16 cellular contexts compared by ENCODE assay signal in genomic region chr4:158018090-158018808, GRCh38.
DNase-seq lines count a peak whose midpoint lies in the region; ATAC-seq and TF ChIP-seq lines count a peak whose summit lies in the region.
"Had no signal": no experiment of that assay in that cellular context is flagged by ENCODE, and none has a peak within 500 bp of the region (broad histone marks: within the 10 kb centered on the region; RNA-seq: fewer than 3 reads in every experiment).

No MANE protein-coding gene starts in this region.

- no peaks in the 10 kb centered on the region for H3K36me3 Mint-ChIP-seq in type B pancreatic cell
- H3K36me3 Mint-ChIP-seq in T-cell, result no peaks in the 10 kb centered on the region
- H3K36me3 Mint-ChIP-seq: CD8-positive, alpha-beta T cell had no signal

- CTCF ChIA-PET in T-cell (lab: Charles Lee), result no interaction called here

- H3K27ac Mint-ChIP-seq in type B pancreatic cell, result peak overlapping the region; percentile 14
- no peak overlapping the region for H3K27ac Mint-ChIP-seq in T-cell
- H3K27ac Mint-ChIP-seq: activated CD8-positive, alpha-beta T cell treated with anti-CD3 and anti-CD28 coated beads for 36 hours; CD8-positive, alpha-beta T cell had no signal

- H3K4me3 Mint-ChIP-seq in type B pancreatic cell (peak overlapping the region; percentile 22), T-cell (no peak overlapping the region)
- H3K4me3 Mint-ChIP-seq: activated CD8-positive, alpha-beta T cell treated with anti-CD3 and anti-CD28 coated beads for 36 hours; CD8-positive, alpha-beta T cell had no signal

- H3K4me3 ChIP-seq in left ventricle myocardium inferior (no peak overlapping the region), fibroblast of mammary gland (ENCODE audit: control insufficient read depth, low read depth, low read length) (no peak overlapping the region), sigmoid colon (no peak overlapping the region)
- H3K4me3 ChIP-seq: GM12878, HAP-1, suprapubic skin had no signal

- no peak for TF ChIP-seq POLR2A in sigmoid colon (IDR thresholded peaks at IDR 0.05)

- H3K27ac ChIP-seq in left ventricle myocardium inferior (replicated peaks) (peak overlapping the region; percentile 30), sigmoid colon (peak overlapping the region in 2 of 4 donors; percentile 79 to 84)
- H3K27ac ChIP-seq: suprapubic skin had no signal

- H3K27me3 Mint-ChIP-seq in type B pancreatic cell, result peaks cover 8% of the 10 kb centered on the region
- no peaks in the 10 kb centered on the region for H3K27me3 Mint-ChIP-seq in T-cell

- TF ChIP-seq CTCF in left ventricle myocardium inferior (IDR thresholded peaks at IDR 0.05; ENCODE audit: borderline replicate concordance) (no peak), fibroblast of mammary gland (conservative IDR thresholded peaks at IDR 0.05; ENCODE audit: control insufficient read depth, insufficient read depth, low read depth, low read length) (no peak), type B pancreatic cell (conservative IDR thresholded peaks at IDR 0.05) (no peak), sigmoid colon (IDR thresholded peaks at IDR 0.05) (no peak)

- DNase-seq in left ventricle myocardium inferior (no peak), cardiac septum (ENCODE audit: low spot score) (no peak), RPMI7951 (ENCODE audit: low read depth) (peak; percentile 49), fibroblast of mammary gland (ENCODE audit: low read depth) (peak; percentile 44), type B pancreatic cell (ENCODE audit: extremely low spot score, unreplicated experiment) (no peak), NCI-H128 (lab: John Stamatoyannopoulos, UW; ENCODE audit: unreplicated experiment) (no peak), T-cell (no peak), sigmoid colon (no peak)
- DNase-seq: activated CD8-positive, alpha-beta T cell treated with anti-CD3 and anti-CD28 coated beads for 36 hours; CD8-positive, alpha-beta T cell; EL; NCI-H524 treated with DMSO at 0.1 percent for 48 hours; T1000 had no signal

- peaks cover 38% of the 10 kb centered on the region for H3K4me1 Mint-ChIP-seq in type B pancreatic cell (ENCODE audit: unreplicated experiment)
- no peaks in the 10 kb centered on the region for H3K4me1 Mint-ChIP-seq in T-cell

- H3K9me3 ChIP-seq in left ventricle myocardium inferior (replicated peaks) (no peaks in the 10 kb centered on the region), sigmoid colon (no peaks in the 10 kb centered on the region)
- H3K9me3 ChIP-seq: HAP-1, suprapubic skin had no signal

- H3K36me3 ChIP-seq in left ventricle myocardium inferior (no peaks in the 10 kb centered on the region), sigmoid colon (no peaks in the 10 kb centered on the region)
- H3K36me3 ChIP-seq: HAP-1, suprapubic skin had no signal

- 90 to 92% methylated on average over 3 of the region's 3 CpGs for WGBS in sigmoid colon, 2 donors

- POLR2A ChIA-PET in T-cell (lab: Charles Lee), result no interaction called here

- no peak for TF ChIP-seq EP300 in sigmoid colon (IDR thresholded peaks at IDR 0.05)

- peaks cover 35% of the 10 kb centered on the region for H3K4me1 ChIP-seq in left ventricle myocardium inferior
- H3K4me1 ChIP-seq in sigmoid colon, result peaks cover 0 to 52% (median 36%) of the 10 kb centered on the region in 4 donors

- no peak for ATAC-seq in T-cell (replicated peaks in 1 of 4)
- ATAC-seq: activated CD8-positive, alpha-beta T cell treated with anti-CD3 and anti-CD28 coated beads for 36 hours; CD8-positive, alpha-beta T cell; GM12878 had no signal

- intact Hi-C loops in left ventricle myocardium inferior (cut with micrococcal nuclease), result no loop called here
- intact Hi-C loops in cardiac septum (cut with DNase I), result no loop called here
- intact Hi-C loops in sigmoid colon (cut with DNase I), result no loop called here

- H3K27me3 ChIP-seq in left ventricle myocardium inferior (ENCODE audit: low read depth), result no peaks in the 10 kb centered on the region
- H3K27me3 ChIP-seq in sigmoid colon, result no peaks in the 10 kb centered on the region
- H3K27me3 ChIP-seq: suprapubic skin had no signal

- H3K9me3 Mint-ChIP-seq in type B pancreatic cell, result no peaks in the 10 kb centered on the region
- no peaks in the 10 kb centered on the region for H3K9me3 Mint-ChIP-seq in T-cell
- H3K9me3 Mint-ChIP-seq: activated CD8-positive, alpha-beta T cell treated with anti-CD3 and anti-CD28 coated beads for 36 hours; CD8-positive, alpha-beta T cell had no signal

Comparison
In these comparisons a context has a peak if more than half of its experiments do, and no peak if none do; other contexts are left out.
1. DNase-seq: peak in RPMI7951 (single experiment) and fibroblast of mammary gland (single experiment); none in left ventricle myocardium inferior (single experiment), cardiac septum (single experiment), type B pancreatic cell (single experiment), NCI-H128 (single experiment), T-cell (0 of 34) and sigmoid colon (single experiment).